ENCODE assay signal across 14 cellular contexts in the genomic region with DNA sequence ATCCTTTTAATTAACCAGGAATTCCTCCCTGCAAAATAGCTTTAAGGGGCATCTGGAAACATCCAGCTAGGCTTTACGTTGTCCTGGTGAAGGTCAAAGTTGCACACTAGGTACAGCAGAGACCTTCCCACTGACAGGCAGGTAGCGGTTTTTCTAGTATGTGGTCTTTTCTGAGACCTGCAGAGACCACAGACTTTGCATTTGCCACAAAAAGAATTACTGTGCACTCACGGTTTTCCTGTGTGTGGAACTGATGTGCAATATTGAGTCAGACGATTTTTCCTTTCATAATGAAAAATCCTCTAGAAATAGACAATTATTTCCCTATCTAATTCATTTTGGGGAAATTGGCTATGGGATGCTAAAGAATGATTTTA.
DNase-seq lines count a peak whose midpoint lies in the region; ATAC-seq, FAIRE-seq and TF ChIP-seq lines count a peak whose summit lies in the region.
"Had no signal": no experiment of that assay in that cellular context is flagged by ENCODE, and none has a peak within 500 bp of the region (broad histone marks: within the 10 kb centered on the region; RNA-seq: fewer than 3 reads in every experiment).

No MANE protein-coding gene starts in this region.

- H3K36me3 ChIP-seq in GM06990 (ENCODE audit: control insufficient read depth, insufficient read depth, low read length) (no peaks in the 10 kb centered on the region), thyroid gland (no peaks in the 10 kb centered on the region)
- H3K36me3 ChIP-seq: upper lobe of left lung had no signal

- intact Hi-C loops in thyroid gland (cut with DNase I) = no loop called here
- intact Hi-C loops in right cardiac atrium (cut with DNase I) = no loop called here

- TF ChIP-seq CTCF in GM06990 (IDR thresholded peaks at IDR 0.05; ENCODE audit: insufficient read depth, low read length, poor library complexity, severe bottlenecking) (no peak), thyroid gland (IDR thresholded peaks at IDR 0.05) (no peak)

- 79 to 82% methylated on average over 4 of the region's 4 CpGs for WGBS in thyroid gland, 2 donors
- WGBS in right cardiac atrium = 70% methylated on average over 4 of the region's 4 CpGs

- no peak for FAIRE-seq in RCC 7860 (lab: Jason Lieb, UNC)

- H3K4me1 ChIP-seq in thyroid gland = no peaks in the 10 kb centered on the region
- no peaks in the 10 kb centered on the region for H3K4me1 ChIP-seq in right cardiac atrium (ENCODE audit: control insufficient read depth, insufficient read depth, low read length)
- H3K4me1 ChIP-seq: upper lobe of left lung had no signal

- H3K27me3 ChIP-seq in GM06990 (replicated peaks; ENCODE audit: control insufficient read depth, insufficient read depth, low read length) (no peaks in the 10 kb centered on the region; the same call in none of the 2 replicates), thyroid gland (no peaks in the 10 kb centered on the region), right cardiac atrium (ENCODE audit: control insufficient read depth, insufficient read depth) (no peaks in the 10 kb centered on the region)
- H3K27me3 ChIP-seq: upper lobe of left lung had no signal

- no peak for TF ChIP-seq POLR2A in thyroid gland (IDR thresholded peaks at IDR 0.05)

- peak; percentile 96 for ATAC-seq in GM19328 (IDR thresholded peaks at IDR 0.05; ENCODE audit: unreplicated experiment)
- ATAC-seq in HG02623 (IDR thresholded peaks at IDR 0.05; ENCODE audit: unreplicated experiment) = peak; percentile 86
- peak; percentile 98 for ATAC-seq in HG03342 (IDR thresholded peaks at IDR 0.05; ENCODE audit: unreplicated experiment)
- no peak for ATAC-seq in right cardiac atrium
- ATAC-seq: GM23338 had no signal

- H3K4me3 ChIP-seq in GM06990 (replicated peaks; ENCODE audit: low read depth, low read length) (no peak overlapping the region), thyroid gland (replicated peaks in 1 of 3) (no peak overlapping the region), right cardiac atrium (ENCODE audit: low read length) (no peak overlapping the region)
- H3K4me3 ChIP-seq: GM23338, upper lobe of left lung had no signal

- H3K9me3 ChIP-seq in thyroid gland (no peaks in the 10 kb centered on the region), right cardiac atrium (ENCODE audit: control insufficient read depth, low read length) (no peaks in the 10 kb centered on the region)
- H3K9me3 ChIP-seq: upper lobe of left lung had no signal

- peak; percentile 4 for DNase-seq in GM06990 (ENCODE audit: extremely low read depth, insufficient read length)
- no peak for DNase-seq in RCC 7860 (ENCODE audit: low spot score)
- DNase-seq in SKM-1 (lab: John Stamatoyannopoulos, UW; ENCODE audit: unreplicated experiment) = no peak
- DNase-seq in thyroid gland = no peak
- DNase-seq in right cardiac atrium = no peak
- DNase-seq: activated effector memory CD4-positive, alpha-beta T cell treated with Interleukin-2 at 50 U/mL for 16 hours; NCI-H446; retina; upper lobe of left lung had no signal

- H3K27ac ChIP-seq in thyroid gland = no peak overlapping the region
- H3K27ac ChIP-seq in right cardiac atrium (ENCODE audit: low read length) = no peak overlapping the region
- H3K27ac ChIP-seq: epithelial cell of prostate, upper lobe of left lung had no signal

Comparison
In these comparisons a context has a peak if more than half of its experiments do, and no peak if none do; other contexts are left out.
1. ATAC-seq: peak in GM19328 (single experiment), HG02623 (single experiment) and HG03342 (single experiment); none in right cardiac atrium (0 of 2).